ENCODE assay signal across 17 cellular contexts in the genomic region with DNA sequence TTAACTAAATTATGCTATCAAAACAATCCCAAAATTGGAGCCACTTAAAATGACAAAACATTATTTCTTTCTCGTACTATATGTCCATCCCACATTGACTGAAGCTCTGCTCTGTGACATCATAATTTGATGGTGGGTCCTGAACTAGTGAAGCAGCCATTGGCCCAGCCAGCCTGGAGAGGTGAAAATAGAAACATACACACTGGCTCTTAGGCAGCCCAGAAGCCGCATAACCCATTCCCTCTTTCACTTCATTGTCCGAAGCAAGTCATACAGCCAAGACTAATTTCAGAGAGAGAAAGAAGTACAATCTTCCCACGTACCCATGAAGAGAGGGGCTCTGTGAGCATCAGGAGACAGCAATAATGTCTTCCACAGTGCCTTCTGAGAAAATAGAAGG.
DNase-seq lines count a peak whose midpoint lies in the region; ATAC-seq and TF ChIP-seq lines count a peak whose summit lies in the region.
"Had no signal": no experiment of that assay in that cellular context is flagged by ENCODE, and none has a peak within 500 bp of the region (broad histone marks: within the 10 kb centered on the region; RNA-seq: fewer than 3 reads in every experiment).

No MANE protein-coding gene starts in this region.

- DNase-seq in Right ventricle myocardium inferior (ENCODE audit: missing footprints) (no peak), cardiac septum (ENCODE audit: low spot score) (no peak), foreskin melanocyte (peak; percentile 35), nephron progenitor cell (no peak), mesenteric fat pad (ENCODE audit: low spot score) (no peak), mucosa of descending colon (no peak)
- DNase-seq in activated naive CD4-positive, alpha-beta T cell (lab: John Stamatoyannopoulos, UW): no peak
- DNase-seq: 8988T; CD4-positive, CD25-positive, alpha-beta regulatory T cell; COR-L47; GF-D8; NCI-H1105; NCI-H2081; NK-92 treated with Interleukin-12 subunit alpha and Interleukin-12 subunit beta, amount 100 ng/mL, for 24 hours; Peyer's patch had no signal

- peaks cover 5% of the 10 kb centered on the region for H3K27me3 Mint-ChIP-seq in nephron progenitor cell (ENCODE audit: low read depth, poor library complexity)
- H3K27me3 Mint-ChIP-seq: CD4-positive, CD25-positive, alpha-beta regulatory T cell had no signal

- H3K36me3 ChIP-seq in mucosa of descending colon (ENCODE audit: low read depth): no peaks in the 10 kb centered on the region
- H3K36me3 ChIP-seq: Peyer's patch had no signal

- H3K9me3 Mint-ChIP-seq in nephron progenitor cell: no peaks in the 10 kb centered on the region

- no peaks in the 10 kb centered on the region for H3K36me3 Mint-ChIP-seq in nephron progenitor cell (ENCODE audit: low read depth)
- H3K36me3 Mint-ChIP-seq: CD4-positive, CD25-positive, alpha-beta regulatory T cell had no signal

- peak overlapping the region; percentile 36 for H3K27ac Mint-ChIP-seq in nephron progenitor cell
- H3K27ac Mint-ChIP-seq: CD4-positive, CD25-positive, alpha-beta regulatory T cell had no signal

- intact Hi-C loops in Right ventricle myocardium inferior (cut with DNase I) (loop anchor here (10.0 kb wide), 3 partner anchors 73 to 267 kb away; no protein-coding TSS in a partner anchor), cardiac septum (cut with DNase I) (no loop called here), mucosa of descending colon (cut with DNase I, micrococcal nuclease) (no loop called here)

- ATAC-seq in Right ventricle myocardium inferior: peak; percentile 20
- no peak for ATAC-seq in HG03571 (IDR thresholded peaks at IDR 0.05; ENCODE audit: unreplicated experiment)
- no peak for ATAC-seq in mucosa of descending colon
- ATAC-seq: HepG2 had no signal

- H3K4me3 Mint-ChIP-seq in nephron progenitor cell: no peak overlapping the region
- H3K4me3 Mint-ChIP-seq: CD4-positive, CD25-positive, alpha-beta regulatory T cell had no signal

- TF ChIP-seq CTCF in nephron progenitor cell (IDR thresholded peaks at IDR 0.05) (no peak), mucosa of descending colon (IDR thresholded peaks at IDR 0.05) (no peak)

- H3K4me3 ChIP-seq in mucosa of descending colon: no peak overlapping the region
- H3K4me3 ChIP-seq: Peyer's patch had no signal

- H3K4me1 ChIP-seq in mucosa of descending colon (ENCODE audit: low read depth): no peaks in the 10 kb centered on the region
- H3K4me1 ChIP-seq: Peyer's patch had no signal

- H3K9me3 ChIP-seq in mucosa of descending colon: no peaks in the 10 kb centered on the region
- H3K9me3 ChIP-seq: Peyer's patch had no signal

- H3K4me1 Mint-ChIP-seq in nephron progenitor cell: peaks cover 71% of the 10 kb centered on the region
- H3K4me1 Mint-ChIP-seq: CD4-positive, CD25-positive, alpha-beta regulatory T cell had no signal
